Comparison of ENCODE assay signal across 15 cellular contexts in genomic region chr1:30777906-30778155, GRCh38. TPM values are rescaled to one million over a fixed set of nuclear protein-coding genes. Genes with fewer than 3 reads are reported as not detected.
DNase-seq lines count a peak whose midpoint lies in the region; ATAC-seq, FAIRE-seq and TF ChIP-seq lines count a peak whose summit lies in the region.
"Had no signal": no experiment of that assay in that cellular context is flagged by ENCODE, and none has a peak within 500 bp of the region (broad histone marks: within the 10 kb centered on the region; RNA-seq: fewer than 3 reads in every experiment).

No MANE protein-coding gene starts in this region.

- POLR2A ChIA-PET in Panc1 (lab: Charles Lee) (interaction anchor here (0.6 kb wide), 1 partner anchor 51 kb away, joined by 3 read pairs; no protein-coding TSS in a partner anchor), endothelial cell of umbilical vein (lab: Charles Lee) (interaction anchor here (1.7 kb wide), 1 partner anchor 59 kb away, joined by 10 read pairs; no protein-coding TSS in a partner anchor)

- dilution Hi-C loops in endothelial cell of umbilical vein (cut with MboI; ENCODE audit: extremely low pct_ligation_motif_present, low sequenced_read_pairs) = no loop called here

- no peak for TF ChIP-seq POLR2A in endothelial cell of umbilical vein (IDR thresholded peaks at IDR 0.05; ENCODE audit: low read depth, low read length)

- ATAC-seq in Panc1 (peak; percentile 54; the same call in 1 of the 2 replicates), GM23338 (no peak), GM18868 (IDR thresholded peaks at IDR 0.05; ENCODE audit: unreplicated experiment) (no peak)
- ATAC-seq: right lobe of liver, T-helper 17 cell had no signal

- intact Hi-C loops in Panc1 (cut with micrococcal nuclease; ENCODE audit: unreplicated experiment) = no loop called here
- intact Hi-C loops in endothelial cell of umbilical vein (cut with micrococcal nuclease) = loop anchor here (2.0 kb wide), 1 partner anchor 15 kb away; no protein-coding TSS in a partner anchor

- H3K4me2 ChIP-seq in endothelial cell of umbilical vein (ENCODE audit: insufficient read depth, low read length) = no peak overlapping the region
- no peak overlapping the region for H3K4me2 ChIP-seq in GM23338

- no peak overlapping the region for H3K9ac ChIP-seq in endothelial cell of umbilical vein (replicated peaks; ENCODE audit: extremely low read depth, insufficient read depth, low read length)
- H3K9ac ChIP-seq: GM23248 had no signal

- no peak for FAIRE-seq in endothelial cell of umbilical vein (lab: Jason Lieb, UNC)
- FAIRE-seq: GM18507 had no signal

- H3K79me2 ChIP-seq in endothelial cell of umbilical vein (ENCODE audit: control insufficient read depth, insufficient read depth, low read length) (no peaks in the 10 kb centered on the region), GM23338 (replicated peaks; ENCODE audit: insufficient read depth) (no peaks in the 10 kb centered on the region)

- H3K4me3 Mint-ChIP-seq in osteocyte (ENCODE audit: unreplicated experiment) (no peak overlapping the region), GM23338 (no peak overlapping the region)
- no peak overlapping the region for H3K4me3 Mint-ChIP-seq in activated naive CD8-positive, alpha-beta T cell treated with anti-CD3 and anti-CD28 coated beads for 36 hours
- H3K4me3 Mint-ChIP-seq: activated T-cell treated with anti-CD3 and anti-CD28 coated beads, Interleukin-2, amount 50 U/mL, for 24 hours; nephron; T-helper 17 cell had no signal

- H3K4me1 Mint-ChIP-seq in osteocyte (ENCODE audit: unreplicated experiment) (peaks cover 5% of the 10 kb centered on the region), GM23338 (peaks cover 8% of the 10 kb centered on the region; the same call in 2 of the 3 replicates)
- peaks cover 22% of the 10 kb centered on the region for H3K4me1 Mint-ChIP-seq in activated naive CD8-positive, alpha-beta T cell treated with anti-CD3 and anti-CD28 coated beads for 36 hours

- no peaks in the 10 kb centered on the region for H3K9me2 ChIP-seq in GM23338 (ENCODE audit: insufficient read depth)

- H3K4me3 ChIP-seq in Panc1 (ENCODE audit: low read depth in 2 of 2, low read length in 2 of 2) = no peak overlapping the region
- H3K4me3 ChIP-seq in endothelial cell of umbilical vein (replicated peaks in 1 of 3; ENCODE audit: insufficient read depth in 1 of 3, low read depth in 1 of 3, low read length in 3 of 3) = no peak overlapping the region
- no peak overlapping the region for H3K4me3 ChIP-seq in GM23338
- H3K4me3 ChIP-seq: GM23248, right lobe of liver had no signal

- BruUV-seq in Panc1 (replicated peaks; lab: Mats Ljungman, UMichigan) = no TSS peak
- BruUV-seq in endothelial cell of umbilical vein (replicated peaks; lab: Mats Ljungman, UMichigan) = no TSS peak

- no peaks in the 10 kb centered on the region; the same call in none of the 2 replicates for H3K4me1 ChIP-seq in Panc1 (ENCODE audit: control insufficient read depth, insufficient read depth, low read length)
- H3K4me1 ChIP-seq in endothelial cell of umbilical vein (ENCODE audit: control insufficient read depth, extremely low read depth, insufficient read depth, low read length) = peaks cover 7% of the 10 kb centered on the region
- H3K4me1 ChIP-seq in GM23338 (ENCODE audit: insufficient read depth) = peaks cover 4% of the 10 kb centered on the region; the same call in 1 of the 2 replicates

- H3K9me3 ChIP-seq in Panc1 (ENCODE audit: control insufficient read depth, insufficient read depth, low read depth, low read length) = no peaks in the 10 kb centered on the region
- H3K9me3 ChIP-seq in endothelial cell of umbilical vein (replicated peaks; ENCODE audit: control insufficient read depth, insufficient read depth, low read length) = no peaks in the 10 kb centered on the region
- H3K9me3 ChIP-seq: right lobe of liver had no signal

- no peak overlapping the region for H2AFZ ChIP-seq in endothelial cell of umbilical vein (ENCODE audit: low read depth, low read length)
- H2AFZ ChIP-seq in GM23338 = no peak overlapping the region
- H2AFZ ChIP-seq: GM23248 had no signal

- no peaks in the 10 kb centered on the region for H4K20me1 ChIP-seq in endothelial cell of umbilical vein (replicated peaks; ENCODE audit: control insufficient read depth, extremely low read depth, insufficient read depth, low read length)
- no peaks in the 10 kb centered on the region for H4K20me1 ChIP-seq in GM23338 (replicated peaks; ENCODE audit: insufficient read depth)

- H3K36me3 ChIP-seq in Panc1 (ENCODE audit: control insufficient read depth, insufficient read depth, low read length) (no peaks in the 10 kb centered on the region), endothelial cell of umbilical vein (ENCODE audit: control insufficient read depth in 2 of 2, extremely low read depth in 1 of 2, insufficient read depth in 2 of 2, low read length in 2 of 2) (no peaks in the 10 kb centered on the region), GM23338 (ENCODE audit: insufficient read depth) (no peaks in the 10 kb centered on the region)
- H3K36me3 ChIP-seq: right lobe of liver had no signal

- no peaks in the 10 kb centered on the region for H3F3A ChIP-seq in GM23338 (replicated peaks; ENCODE audit: low read depth)

- in situ Hi-C loops in Panc1 (cut with HindIII; ENCODE audit: low pct_unique_long_range_greater_than_20kb, low sequenced_read_pairs) = no loop called here

- H3K27me3 Mint-ChIP-seq in osteocyte (ENCODE audit: unreplicated experiment) (no peaks in the 10 kb centered on the region), GM23338 (ENCODE audit: insufficient read depth, low read depth, poor library complexity) (no peaks in the 10 kb centered on the region)
- H3K27me3 Mint-ChIP-seq in activated naive CD8-positive, alpha-beta T cell treated with anti-CD3 and anti-CD28 coated beads for 36 hours = no peaks in the 10 kb centered on the region
- H3K27me3 Mint-ChIP-seq: activated T-cell treated with anti-CD3 and anti-CD28 coated beads, Interleukin-2, amount 50 U/mL, for 24 hours; T-helper 17 cell had no signal

- H3K36me3 Mint-ChIP-seq in osteocyte (ENCODE audit: unreplicated experiment) (no peaks in the 10 kb centered on the region), GM23338 (ENCODE audit: low read depth) (no peaks in the 10 kb centered on the region)
- H3K36me3 Mint-ChIP-seq in activated naive CD8-positive, alpha-beta T cell treated with anti-CD3 and anti-CD28 coated beads for 36 hours = no peaks in the 10 kb centered on the region

- H3K9me1 ChIP-seq in endothelial cell of umbilical vein (replicated peaks; ENCODE audit: control insufficient read depth, extremely low read depth, insufficient read depth, low read length) = no peaks in the 10 kb centered on the region

- peak; percentile 21; the same call in 2 of the 3 replicates for TF ChIP-seq CTCF in GM12872 (IDR thresholded peaks at IDR 0.05; ENCODE audit: insufficient read depth, low read depth, low read length)
- TF ChIP-seq CTCF in Panc1 (IDR thresholded peaks at IDR 0.05) = peak; percentile 75; the same call in 1 of the 2 replicates
- TF ChIP-seq CTCF in endothelial cell of umbilical vein (IDR thresholded peaks at IDR 0.05; ENCODE audit: extremely low read depth in 1 of 2, insufficient read depth in 1 of 2, low read depth in 1 of 2, low read length in 2 of 2) = peak; percentile 8 to 23
- TF ChIP-seq CTCF in osteocyte (IDR thresholded peaks at IDR 0.05) = peak; percentile 26
- peak in 1 of 2 experiments; percentile 41; a peak in 2 of 4 replicates for TF ChIP-seq CTCF in GM23338 (conservative IDR thresholded peaks at IDR 0.05; ENCODE audit: low read depth in 2 of 2)

- H3K27me3 ChIP-seq in Panc1 (ENCODE audit: control insufficient read depth, insufficient read depth, low read length) (no peaks in the 10 kb centered on the region), endothelial cell of umbilical vein (ENCODE audit: control insufficient read depth in 2 of 2, insufficient read depth in 2 of 2, low read length in 2 of 2) (peaks cover 2 to 3% of the 10 kb centered on the region in 2 experiments), GM23338 (ENCODE audit: insufficient read depth) (no peaks in the 10 kb centered on the region)
- H3K27me3 ChIP-seq: right lobe of liver had no signal

- H3K27ac Mint-ChIP-seq in osteocyte (ENCODE audit: unreplicated experiment) = no peak overlapping the region
- no peak overlapping the region for H3K27ac Mint-ChIP-seq in GM23338
- H3K27ac Mint-ChIP-seq in activated naive CD8-positive, alpha-beta T cell treated with anti-CD3 and anti-CD28 coated beads for 36 hours = no peak overlapping the region
- H3K27ac Mint-ChIP-seq: activated T-cell treated with anti-CD3 and anti-CD28 coated beads, Interleukin-2, amount 50 U/mL, for 24 hours had no signal

- H3K9me3 Mint-ChIP-seq in osteocyte (ENCODE audit: unreplicated experiment) (no peaks in the 10 kb centered on the region), GM23338 (no peaks in the 10 kb centered on the region)
- no peaks in the 10 kb centered on the region for H3K9me3 Mint-ChIP-seq in activated naive CD8-positive, alpha-beta T cell treated with anti-CD3 and anti-CD28 coated beads for 36 hours
- H3K9me3 Mint-ChIP-seq: activated T-cell treated with anti-CD3 and anti-CD28 coated beads, Interleukin-2, amount 50 U/mL, for 24 hours; nephron had no signal

- H3K27ac ChIP-seq in Panc1 (ENCODE audit: low read length) = no peak overlapping the region
- H3K27ac ChIP-seq in endothelial cell of umbilical vein (ENCODE audit: insufficient read depth, low read depth, low read length) = no peak overlapping the region
- H3K27ac ChIP-seq in GM23338 (ENCODE audit: low read depth) = no peak overlapping the region
- H3K27ac ChIP-seq: GM23248, right lobe of liver had no signal

- DNase-seq in Panc1 (ENCODE audit: low read depth, low spot score) (no peak), endothelial cell of umbilical vein (ENCODE audit: low read depth, low spot score) (no peak), osteocyte (ENCODE audit: extremely low spot score, unreplicated experiment) (no peak), GM23338 (ENCODE audit: low spot score) (no peak), hippocampal formation (lab: John Stamatoyannopoulos, UW) (no peak)
- DNase-seq in activated naive CD8-positive, alpha-beta T cell treated with anti-CD3 and anti-CD28 coated beads for 36 hours = no peak
- DNase-seq: activated T-cell treated with anti-CD3 and anti-CD28 coated beads, Interleukin-2, amount 50 U/mL, for 24 hours; NCI-H1930; T-helper 17 cell had no signal

- CTCF ChIA-PET in Panc1 (lab: Charles Lee) (interaction anchor here (1.8 to 3.4 kb wide), 2 partner anchors 58 to 133 kb away, joined by 4 to 74 read pairs; no protein-coding TSS in a partner anchor), endothelial cell of umbilical vein (lab: Charles Lee) (interaction anchor here (1.0 to 10.7 kb wide), 7 partner anchors 9 to 133 kb away, joined by 3 to 726 read pairs (median 38); partner anchors contain the start of genes LAPTM5, MATN1 and SDC3)

RNA-seq across cellular contexts. Expression of gene LAPTM5, which starts 20.3 kb away (rescaled TPM):
- 1.9 TPM for total RNA-seq in Panc1 (2021; ENCODE audit: unreplicated experiment)
- polyA plus RNA-seq in Panc1 (2012; ENCODE audit: insufficient read length) = 0.55 TPM
- total RNA-seq in endothelial cell of umbilical vein = 73.0 and 95.2 TPM in 2 replicates
- 83.4 and 98.9 TPM in 2 replicates for polyA plus RNA-seq in endothelial cell of umbilical vein
- 72.2 and 80.1 TPM in 2 replicates for polyA plus RNA-seq in endothelial cell of umbilical vein (2011; cell fraction: cytosol; rRNA removed)
- polyA plus RNA-seq in endothelial cell of umbilical vein (2011; cell fraction: nucleus; rRNA removed) = 31.8 and 35.0 TPM in 2 replicates
- polyA plus RNA-seq in endothelial cell of umbilical vein (2012) = 72.6 and 111 TPM in 2 replicates
- 112 and 124 TPM in 2 replicates for polyA minus RNA-seq in endothelial cell of umbilical vein
- not detected for polyA minus RNA-seq in endothelial cell of umbilical vein (2011; cell fraction: cytosol; rRNA and poly(A)+ RNA removed)
- 12.2 and 16.6 TPM in 2 replicates for polyA minus RNA-seq in endothelial cell of umbilical vein (2011; cell fraction: nucleus; rRNA and poly(A)+ RNA removed)
- total RNA-seq in osteocyte = not detected in 2 replicates
- total RNA-seq in GM23338 (2014; rRNA removed; shearing (Covaris generic)) = not detected in 2 replicates
- polyA plus RNA-seq in GM23338 (2016; fragmentation: Nextera tagmentation; extraction: Ambion mirVana) = 0.21 and 1.0 TPM in 2 replicates
- total RNA-seq in activated naive CD8-positive, alpha-beta T cell treated with anti-CD3 and anti-CD28 coated beads for 36 hours = 100 to 1,000 TPM; 232 to 233 TPM
- total RNA-seq: GM23248 had no signal

RNA-seq across cellular contexts. Expression of gene MATN1, which starts 54.4 kb away (rescaled TPM):
- total RNA-seq in Panc1 (2021; ENCODE audit: unreplicated experiment) (0.59 TPM), endothelial cell of umbilical vein (0.29 TPM in 1 of 2 replicates, not detected in the other), osteocyte (0.39 and 0.99 TPM in 2 replicates)
- 0.59 TPM for polyA plus RNA-seq in Panc1 (2012; ENCODE audit: insufficient read length)
- polyA plus RNA-seq in endothelial cell of umbilical vein (0.13 and 0.36 TPM in 2 replicates), GM23338 (2016; fragmentation: Nextera tagmentation; extraction: Ambion mirVana) (0.08 and 0.21 TPM in 2 replicates)
- polyA plus RNA-seq in endothelial cell of umbilical vein (2011; cell fraction: cytosol; rRNA removed) = 0.03 and 0.04 TPM in 2 replicates
- 0.41 and 0.69 TPM in 2 replicates for polyA plus RNA-seq in endothelial cell of umbilical vein (2011; cell fraction: nucleus; rRNA removed)
- 0.16 TPM in 1 of 2 replicates, not detected in the other for polyA plus RNA-seq in endothelial cell of umbilical vein (2012)
- 0.19 and 0.51 TPM in 2 replicates for polyA minus RNA-seq in endothelial cell of umbilical vein
- polyA minus RNA-seq in endothelial cell of umbilical vein (2011; cell fraction: cytosol; rRNA and poly(A)+ RNA removed) = not detected
- polyA minus RNA-seq in endothelial cell of umbilical vein (2011; cell fraction: nucleus; rRNA and poly(A)+ RNA removed) = not detected in 2 replicates
- 0.31 TPM in 1 of 2 replicates, not detected in the other for total RNA-seq in GM23338 (2014; rRNA removed; shearing (Covaris generic))
- 1 to 10 TPM; 1.1 to 1.5 TPM for total RNA-seq in activated naive CD8-positive, alpha-beta T cell treated with anti-CD3 and anti-CD28 coated beads for 36 hours
- total RNA-seq: right lobe of liver had no signal
- polyA plus RNA-seq: GM23248 had no signal

Comparison
In these comparisons a context has a peak if more than half of its experiments do, and no peak if none do; other contexts are left out.
1. RNA of gene LAPTM5, which starts 20.3 kb away (total RNA-seq): 232 to 233 TPM in activated naive CD8-positive, alpha-beta T cell treated with anti-CD3 and anti-CD28 coated beads for 36 hours and 73.0 to 95.2 TPM in endothelial cell of umbilical vein; 1.9 TPM in Panc1 (single experiment), not detected in osteocyte and not detected in GM23338; every median in the first group is over 10 times any median in the second.